12 cellular contexts compared by ENCODE assay signal in the genomic region with DNA sequence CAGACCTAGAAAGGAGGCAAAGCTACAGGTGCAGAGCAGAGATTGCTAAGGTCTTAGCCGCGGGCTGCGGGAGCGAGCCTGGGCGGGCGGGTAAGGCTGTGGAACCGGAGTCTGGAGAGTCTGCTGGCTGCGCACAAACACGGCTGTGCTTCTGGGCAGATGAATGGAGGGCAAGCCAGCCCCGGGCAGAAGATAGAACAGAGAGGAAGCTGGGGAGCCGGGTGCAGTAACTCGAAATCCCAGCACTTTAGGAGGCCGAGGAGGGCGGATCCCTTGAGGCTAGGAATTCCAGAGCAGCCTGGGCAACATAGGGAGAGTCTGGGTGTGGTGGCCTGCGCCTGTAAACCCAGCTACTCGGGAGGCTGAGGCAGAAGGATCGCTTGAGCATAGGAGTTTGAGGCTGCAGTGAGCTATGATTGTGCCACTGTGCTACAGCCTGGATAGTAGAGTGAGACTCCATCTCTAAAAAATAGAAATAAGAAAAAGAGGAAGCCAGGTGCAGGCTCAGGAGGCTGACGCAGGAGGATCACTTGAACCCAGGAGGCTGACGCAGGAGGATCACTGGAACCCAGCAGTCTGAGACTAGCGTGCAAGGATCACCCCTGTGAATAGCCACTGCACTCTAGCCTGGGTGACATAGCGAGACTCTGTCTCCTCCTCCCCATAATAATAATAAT. TPM values are rescaled to one million over a fixed set of nuclear protein-coding genes. Genes with fewer than 3 reads are reported as not detected.
A peak's percentile ranks its signal among the peaks of the same experiment; 100 is the strongest.
DNase-seq lines count a peak whose midpoint lies in the region; ATAC-seq, FAIRE-seq and TF ChIP-seq lines count a peak whose summit lies in the region.
"Had no signal": no experiment of that assay in that cellular context is flagged by ENCODE, and none has a peak within 500 bp of the region (broad histone marks: within the 10 kb centered on the region; RNA-seq: fewer than 3 reads in every experiment).

No MANE protein-coding gene starts in this region.

- H2AFZ ChIP-seq in keratinocyte (ENCODE audit: control insufficient read depth, low read length), result peak overlapping the region; percentile 33

- FAIRE-seq in keratinocyte (lab: Jason Lieb, UNC), result no peak
- FAIRE-seq: kidney had no signal

- no peaks in the 10 kb centered on the region for H3K9me3 ChIP-seq in heart right ventricle
- H3K9me3 ChIP-seq in keratinocyte (ENCODE audit: control insufficient read depth, low read depth, low read length), result no peaks in the 10 kb centered on the region
- no peaks in the 10 kb centered on the region for H3K9me3 ChIP-seq in upper lobe of right lung
- H3K9me3 ChIP-seq in aorta (ENCODE audit: control insufficient read depth, low read length), result no peaks in the 10 kb centered on the region

- no peaks in the 10 kb centered on the region for H3K9me1 ChIP-seq in keratinocyte (ENCODE audit: control insufficient read depth, extremely low read depth, insufficient read depth, low read length)

- no peaks in the 10 kb centered on the region for H3K36me3 ChIP-seq in heart right ventricle
- H3K36me3 ChIP-seq in keratinocyte (ENCODE audit: control insufficient read depth in 2 of 2, extremely low read depth in 1 of 2, insufficient read depth in 2 of 2, low read length in 2 of 2), result no peaks in the 10 kb centered on the region
- no peaks in the 10 kb centered on the region for H3K36me3 ChIP-seq in upper lobe of right lung
- no peaks in the 10 kb centered on the region for H3K36me3 ChIP-seq in aorta (ENCODE audit: control insufficient read depth in 1 of 2, insufficient read depth in 2 of 2, low read length in 1 of 2)

- H3K36me3 Mint-ChIP-seq in activated CD8-positive, alpha-beta T cell treated with anti-CD3 and anti-CD28 coated beads for 36 hours (ENCODE audit: low read depth), result peaks cover 8% of the 10 kb centered on the region

- peaks cover 3% of the 10 kb centered on the region for H3K9me3 Mint-ChIP-seq in activated CD8-positive, alpha-beta T cell treated with anti-CD3 and anti-CD28 coated beads for 36 hours

- H3K27me3 ChIP-seq in heart right ventricle, result no peaks in the 10 kb centered on the region
- H3K27me3 ChIP-seq in keratinocyte (ENCODE audit: control insufficient read depth, extremely low read depth, insufficient read depth, low read length), result no peaks in the 10 kb centered on the region
- no peaks in the 10 kb centered on the region for H3K27me3 ChIP-seq in upper lobe of right lung
- H3K27me3 ChIP-seq in aorta (ENCODE audit: control insufficient read depth in 1 of 2, insufficient read depth in 2 of 2, low read length in 1 of 2), result no peaks in the 10 kb centered on the region

- H3K27ac ChIP-seq in heart right ventricle (peak overlapping the region; percentile 51 to 90 (median 81)), keratinocyte (ENCODE audit: control insufficient read depth, insufficient read depth, low read length) (peak overlapping the region; percentile 53), upper lobe of right lung (peak overlapping the region; percentile 67), aorta (ENCODE audit: low read depth in 1 of 2, low read length in 2 of 2) (no peak overlapping the region)

- peak overlapping the region; percentile 35 for H3K4me2 ChIP-seq in keratinocyte (ENCODE audit: control insufficient read depth, extremely low read depth, insufficient read depth, low read depth, low read length)

- TF ChIP-seq CTCF in heart right ventricle (IDR thresholded peaks at IDR 0.05) (no peak), keratinocyte (optimal IDR thresholded peaks at IDR 0.05 in 1 of 3, IDR thresholded peaks at IDR 0.05 in 1 of 3, conservative IDR thresholded peaks at IDR 0.05 in 1 of 3; ENCODE audit: extremely low read depth in 1 of 3, insufficient read depth in 2 of 3, low read length in 3 of 3) (no peak), upper lobe of right lung (IDR thresholded peaks at IDR 0.05) (no peak)
- TF ChIP-seq CTCF in activated CD8-positive, alpha-beta T cell treated with anti-CD3 and anti-CD28 coated beads for 36 hours (IDR thresholded peaks at IDR 0.05), result no peak

- no peak overlapping the region for H3K4me3 Mint-ChIP-seq in activated CD8-positive, alpha-beta T cell treated with anti-CD3 and anti-CD28 coated beads for 36 hours

- peaks cover 15% of the 10 kb centered on the region for H3K79me2 ChIP-seq in keratinocyte (ENCODE audit: control insufficient read depth, insufficient read depth, low read length)

- DNase-seq in heart right ventricle, result peak in 1 of 2 donors; percentile 10
- DNase-seq in left cardiac atrium, result no peak
- no peak for DNase-seq in activated CD8-positive, alpha-beta T cell treated with anti-CD3 and anti-CD28 coated beads for 36 hours
- no peak for DNase-seq in keratinocyte (ENCODE audit: low read depth, low spot score)
- DNase-seq in upper lobe of right lung, result no peak
- no peak for DNase-seq in aorta
- DNase-seq in middle frontal gyrus (ENCODE audit: extremely low spot score, low spot score), result no peak
- no peak for DNase-seq in NCI-H345 treated with DMSO at 0.1 percent for 48 hours (lab: John Stamatoyannopoulos, UW; ENCODE audit: unreplicated experiment)
- DNase-seq: kidney, NCI-H1105, occipital lobe had no signal

- no peaks in the 10 kb centered on the region for H4K20me1 ChIP-seq in keratinocyte (ENCODE audit: control insufficient read depth, extremely low read depth, insufficient read depth, low read length)

- 74 to 86% methylated on average over 21 of the region's 21 CpGs for WGBS in heart right ventricle, 2 donors
- 90 to 94% methylated on average over 21 of the region's 21 CpGs for WGBS in aorta, 2 donors

- H3K4me3 ChIP-seq in heart right ventricle (no peak overlapping the region), keratinocyte (ENCODE audit: control insufficient read depth in 2 of 3, extremely low read depth in 1 of 3, insufficient read depth in 2 of 3, low read depth in 1 of 3, low read length in 3 of 3) (peak overlapping the region in 1 of 3 experiments; percentile 33), upper lobe of right lung (no peak overlapping the region), aorta (ENCODE audit: low read length in 2 of 2) (no peak overlapping the region)
- H3K4me3 ChIP-seq: coronary artery had no signal

- POLR2A ChIA-PET in activated CD8-positive, alpha-beta T cell treated with anti-CD3 and anti-CD28 coated beads for 36 hours (lab: Charles Lee), result interaction anchor here (0.7 to 6.0 kb wide), 9 partner anchors 11 to 54 kb away, joined by 3 to 57 read pairs (median 12); no protein-coding TSS in a partner anchor

- intact Hi-C loops in heart right ventricle (cut with DNase I), result loop anchor here in 2 of 10 donors (5.0 kb wide), 2 partner anchors 39 to 46 kb away; no protein-coding TSS in a partner anchor
- intact Hi-C loops in left cardiac atrium (cut with DNase I), result no loop called here
- intact Hi-C loops in activated CD8-positive, alpha-beta T cell treated with anti-CD3 and anti-CD28 coated beads for 36 hours (cut with micrococcal nuclease), result loop anchor here (5.0 kb wide), 2 partner anchors 44 to 56 kb away; a partner anchor contains a TSS
- intact Hi-C loops in upper lobe of right lung (cut with DNase I), result no loop called here
- intact Hi-C loops in aorta (cut with DNase I), result no loop called here

- H3K27me3 Mint-ChIP-seq in activated CD8-positive, alpha-beta T cell treated with anti-CD3 and anti-CD28 coated beads for 36 hours, result no peaks in the 10 kb centered on the region

- CTCF ChIA-PET in activated CD8-positive, alpha-beta T cell treated with anti-CD3 and anti-CD28 coated beads for 36 hours (lab: Charles Lee), result interaction anchor here (0.6 to 6.6 kb wide), 12 partner anchors 8 to 59 kb away, joined by 3 to 52 read pairs (median 8); a partner anchor contains a TSS

- peak overlapping the region; percentile 60 for H3K27ac Mint-ChIP-seq in activated CD8-positive, alpha-beta T cell treated with anti-CD3 and anti-CD28 coated beads for 36 hours

- H3K4me1 Mint-ChIP-seq in activated CD8-positive, alpha-beta T cell treated with anti-CD3 and anti-CD28 coated beads for 36 hours (ENCODE audit: low read depth), result peaks cover 76% of the 10 kb centered on the region

- ATAC-seq in heart right ventricle (peak in 7 of 8 donors; percentile 12 to 38 (median 18)), left cardiac atrium (no peak), upper lobe of right lung (no peak), aorta (ENCODE audit: low FRiP score) (no peak)
- no peak for ATAC-seq in activated CD8-positive, alpha-beta T cell treated with anti-CD3 and anti-CD28 coated beads for 36 hours

- H3K4me1 ChIP-seq in heart right ventricle (peaks cover 2 to 76% (median 42%) of the 10 kb centered on the region in 9 donors), keratinocyte (ENCODE audit: control insufficient read depth, extremely low read depth, insufficient read depth, low read length) (peaks cover 24% of the 10 kb centered on the region), upper lobe of right lung (peaks cover 25% of the 10 kb centered on the region), aorta (ENCODE audit: control insufficient read depth in 1 of 2, insufficient read depth in 2 of 2, low read length in 2 of 2) (no peaks in the 10 kb centered on the region)

- dilution Hi-C loops in keratinocyte (cut with MboI; ENCODE audit: extremely low pct_ligation_motif_present, low sequenced_read_pairs), result no loop called here

- peak overlapping the region; percentile 33 for H3K9ac ChIP-seq in keratinocyte (ENCODE audit: control insufficient read depth, extremely low read depth, insufficient read depth, low read length)

RNA-seq across cellular contexts. Expression of a gene that starts 56.3 kb away (rescaled TPM):
- 10 to 100 TPM in 6 of 10 donors, 1 to 10 TPM in 4; 7.4 to 28.0 (median 11.5) TPM for total RNA-seq in heart right ventricle
- polyA plus RNA-seq in heart right ventricle, result 10 to 100 TPM in 1 of 2 donors, 1 to 10 TPM in 1; 6.6 to 13.3 TPM
- total RNA-seq in left cardiac atrium, result 10 to 100 TPM; 26.2 to 33.7 TPM
- 10 to 100 TPM; 51.8 to 56.3 TPM for total RNA-seq in activated CD8-positive, alpha-beta T cell treated with anti-CD3 and anti-CD28 coated beads for 36 hours
- polyA plus RNA-seq in keratinocyte, result 14.7 to 25.4 TPM (median 24.8 TPM) in 3 replicates
- 19.5 TPM for polyA plus RNA-seq in keratinocyte (2011; ENCODE audit: low read depth)
- polyA plus RNA-seq in keratinocyte (2011; cell fraction: cytosol; rRNA removed), result 23.4 and 33.3 TPM in 2 replicates
- 12.7 and 15.9 TPM in 2 replicates for polyA plus RNA-seq in keratinocyte (2011; cell fraction: nucleus; rRNA removed)
- 23.1 and 23.3 TPM in 2 replicates for polyA plus RNA-seq in keratinocyte (2012; ENCODE audit: low replicate concordance)
- polyA minus RNA-seq in keratinocyte, result 13.8 to 26.5 TPM (median 17.4 TPM) in 3 replicates
- polyA minus RNA-seq in keratinocyte (2011; cell fraction: cytosol; rRNA and poly(A)+ RNA removed), result 16.9 TPM
- 7.9 and 15.7 TPM in 2 replicates for polyA minus RNA-seq in keratinocyte (2011; cell fraction: nucleus; rRNA and poly(A)+ RNA removed)
- total RNA-seq in upper lobe of right lung, result 25.4 TPM
- 10 to 100 TPM; 28.7 to 29.6 TPM for total RNA-seq in aorta
- 1 to 10 TPM; 2.3 to 6.9 TPM for polyA plus RNA-seq in aorta

Comparison
In these comparisons a context has a peak if more than half of its experiments do, and no peak if none do; other contexts are left out.
1. ATAC-seq: peak in heart right ventricle (7 of 8); none in left cardiac atrium (0 of 2), activated CD8-positive, alpha-beta T cell treated with anti-CD3 and anti-CD28 coated beads for 36 hours (single experiment), upper lobe of right lung (single experiment) and aorta (single experiment).
2. H3K27ac ChIP-seq: peak in heart right ventricle (10 of 10), keratinocyte (single experiment) and upper lobe of right lung (single experiment); none in aorta (0 of 2).